1 cellular context compared by ENCODE assay signal in genomic region chr6:44387346-44388134, GRCh38.
A peak's percentile ranks its signal among the peaks of the same experiment; 100 is the strongest.
TF ChIP-seq lines count a peak whose summit lies in the region.

Gene CDC5L (plus strand): TSS chr6:44387706. CDS start chr6:44387824, 118 bp downstream.

TF ChIP-seq in HEK293, 187 proteins besides CTCF, POLR2A, EP300 and RAD21 (continued from another document):
- TF ChIP-seq ZNF768 (tag by site-specific recombination; IDR thresholded peaks at IDR 0.05) (no peak), ZNF133 (tag by site-specific recombination; IDR thresholded peaks at IDR 0.05) (no peak), ZNF184 (tag by site-specific recombination; IDR thresholded peaks at IDR 0.05) (no peak), ZNF747 (tag by site-specific recombination; IDR thresholded peaks at IDR 0.05) (no peak), ZNF561 (tag by site-specific recombination; IDR thresholded peaks at IDR 0.05; ENCODE audit: borderline replicate concordance) (no peak; the same call in 1 of the 2 replicates), REPIN1 (tag by site-specific recombination; IDR thresholded peaks at IDR 0.05; ENCODE audit: low read depth) (peak; percentile 30; the same call in 1 of the 2 replicates), ZNF2 (tag by site-specific recombination; IDR thresholded peaks at IDR 0.05) (peak; percentile 76; the same call in 1 of the 2 replicates), ZNF621 (tag by site-specific recombination; IDR thresholded peaks at IDR 0.05) (no peak), ZBTB7A (tag by site-specific recombination; IDR thresholded peaks at IDR 0.05; ENCODE audit: low read depth) (peak; percentile 67; the same call in 1 of the 2 replicates), ZNF510 (tag by site-specific recombination; IDR thresholded peaks at IDR 0.05; ENCODE audit: insufficient replicate concordance) (no peak), ZNF280C (tag by site-specific recombination; IDR thresholded peaks at IDR 0.05) (no peak), ZNF311 (tag by site-specific recombination; IDR thresholded peaks at IDR 0.05; ENCODE audit: borderline replicate concordance) (no peak), BCL6B (tag by site-specific recombination; IDR thresholded peaks at IDR 0.05) (no peak), MYNN (tag by site-specific recombination; IDR thresholded peaks at IDR 0.05; ENCODE audit: borderline replicate concordance) (no peak), ZFP37 (tag by site-specific recombination; IDR thresholded peaks at IDR 0.05) (0 out of 2 replicates have a peak, but pooled peaks have one; percentile 57), ZNF76 (tag by site-specific recombination; IDR thresholded peaks at IDR 0.05; ENCODE audit: borderline replicate concordance, low read depth) (peak; percentile 63; the same call in 1 of the 2 replicates), ZSCAN4 (tag by site-specific recombination; IDR thresholded peaks at IDR 0.05) (no peak; the same call in 1 of the 2 replicates), ZNF202 (tag by site-specific recombination; IDR thresholded peaks at IDR 0.05; ENCODE audit: borderline replicate concordance) (no peak), REST (tag by site-specific recombination; IDR thresholded peaks at IDR 0.05) (no peak), PRDM6 (tag by site-specific recombination; IDR thresholded peaks at IDR 0.05) (no peak), ZNF19 (tag by site-specific recombination; IDR thresholded peaks at IDR 0.05; ENCODE audit: low read depth) (no peak), ZNF274 (IDR thresholded peaks at IDR 0.05; ENCODE audit: low read length) (no peak), ZNF274 (tag by site-specific recombination; IDR thresholded peaks at IDR 0.05; ENCODE audit: borderline replicate concordance) (no peak), ZNF626 (tag by site-specific recombination; IDR thresholded peaks at IDR 0.05) (no peak), ZNF580 (tag by site-specific recombination; IDR thresholded peaks at IDR 0.05) (peak; percentile 75), INSM2 (tag by site-specific recombination; IDR thresholded peaks at IDR 0.05) (peak; percentile 71), ZNF529 (tag by site-specific recombination; IDR thresholded peaks at IDR 0.05; ENCODE audit: insufficient replicate concordance) (no peak), ZNF18 (tag by site-specific recombination; IDR thresholded peaks at IDR 0.05) (0 out of 2 replicates have a peak, but pooled peaks have one; percentile 39)
